In the genomic region with DNA sequence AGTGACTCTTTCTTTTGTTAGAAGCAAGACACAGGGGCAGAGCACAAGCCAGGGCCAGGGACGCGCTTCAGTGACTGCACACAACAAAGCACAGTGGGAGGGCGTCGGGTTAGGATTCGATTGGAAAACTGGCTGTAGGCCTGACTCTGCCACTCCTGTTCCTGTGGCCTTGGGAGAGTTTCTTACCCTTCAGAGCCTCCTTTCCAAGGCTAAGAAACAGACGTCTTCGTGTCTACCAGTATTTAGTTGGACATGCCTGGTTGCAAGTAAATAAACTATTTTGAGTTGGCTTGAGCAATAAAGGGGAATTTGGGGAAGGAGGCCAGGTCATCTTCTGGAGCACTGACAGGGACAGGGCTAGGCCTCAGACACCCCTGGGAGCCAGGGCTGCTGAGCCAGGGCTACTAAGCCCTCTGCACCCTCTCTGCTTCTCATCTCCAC, we compare ENCODE assay signal across 13 cellular contexts.
DNase-seq lines count a peak whose midpoint lies in the region; ATAC-seq and TF ChIP-seq lines count a peak whose summit lies in the region.
"Had no signal": no experiment of that assay in that cellular context is flagged by ENCODE, and none has a peak within 500 bp of the region (broad histone marks: within the 10 kb centered on the region; RNA-seq: fewer than 3 reads in every experiment).

No MANE protein-coding gene starts in this region.

- peaks cover 29% of the 10 kb centered on the region for H3K4me1 Mint-ChIP-seq in nephron progenitor cell

- in situ Hi-C loops in G401 (cut with HindIII; ENCODE audit: low sequenced_read_pairs): no loop called here

- TF ChIP-seq CTCF in VCaP (conservative IDR thresholded peaks at IDR 0.05) (no peak), nephron progenitor cell (IDR thresholded peaks at IDR 0.05) (no peak), uterus (IDR thresholded peaks at IDR 0.05) (no peak)

- peak overlapping the region; percentile 74 for H3K27ac ChIP-seq in VCaP
- H3K27ac ChIP-seq in uterus: no peak overlapping the region
- H3K27ac ChIP-seq: lower lobe of right lung, tibial nerve had no signal

- intact Hi-C loops in uterus (cut with DNase I; ENCODE audit: low total_unique reads): no loop called here

- H3K36me3 ChIP-seq in uterus: no peaks in the 10 kb centered on the region
- H3K36me3 ChIP-seq: lower lobe of right lung, tibial nerve had no signal

- H3K27me3 Mint-ChIP-seq in nephron progenitor cell (ENCODE audit: low read depth, poor library complexity): peaks cover 5% of the 10 kb centered on the region

- H3K9me3 Mint-ChIP-seq in nephron progenitor cell: peaks cover 8% of the 10 kb centered on the region

- no peak overlapping the region for H3K4me3 ChIP-seq in uterus
- H3K4me3 ChIP-seq: lower lobe of right lung, tibial nerve had no signal

- DNase-seq in G401 (ENCODE audit: low spot score): peak; percentile 10
- peak; percentile 5 for DNase-seq in NCI-H146 treated with DMSO at 0.1 percent for 48 hours (lab: John Stamatoyannopoulos, UW; ENCODE audit: unreplicated experiment)
- DNase-seq in nephron progenitor cell: peak; percentile 54
- DNase-seq in activated CD8-positive, alpha-beta memory T cell treated with anti-CD3 and anti-CD28 coated beads, Interleukin-2, amount 50 U/mL, for 48 hours: no peak
- DNase-seq in uterus: no peak
- DNase-seq: activated CD4-positive, CD25-positive, alpha-beta regulatory T cell; activated effector memory CD4-positive, alpha-beta T cell treated with Interleukin-2 at 50 U/mL for 16 hours; lower lobe of right lung; MM.1S had no signal

- no peak overlapping the region for H3K4me3 Mint-ChIP-seq in nephron progenitor cell

- H3K4me1 ChIP-seq in uterus: no peaks in the 10 kb centered on the region

- peak overlapping the region; percentile 83 for H3K27ac Mint-ChIP-seq in nephron progenitor cell

- ATAC-seq in HG03439 (IDR thresholded peaks at IDR 0.05; ENCODE audit: unreplicated experiment) (no peak), HG02623 (IDR thresholded peaks at IDR 0.05; ENCODE audit: unreplicated experiment) (no peak)

- H3K9me3 ChIP-seq in uterus: no peaks in the 10 kb centered on the region
- H3K9me3 ChIP-seq: lower lobe of right lung had no signal

- H3K36me3 Mint-ChIP-seq in nephron progenitor cell (ENCODE audit: low read depth): no peaks in the 10 kb centered on the region

- no peaks in the 10 kb centered on the region for H3K27me3 ChIP-seq in uterus
- H3K27me3 ChIP-seq: tibial nerve had no signal

- no peak for TF ChIP-seq POLR2A in uterus (IDR thresholded peaks at IDR 0.05)

Comparison
In these comparisons a context has a peak if more than half of its experiments do, and no peak if none do; other contexts are left out.
1. DNase-seq: peak in G401 (single experiment), NCI-H146 treated with DMSO at 0.1 percent for 48 hours (single experiment) and nephron progenitor cell (single experiment); none in activated CD8-positive, alpha-beta memory T cell treated with anti-CD3 and anti-CD28 coated beads, Interleukin-2, amount 50 U/mL, for 48 hours (single experiment) and uterus (0 of 2).